ENCODE assay signal across 21 cellular contexts in the genomic region with DNA sequence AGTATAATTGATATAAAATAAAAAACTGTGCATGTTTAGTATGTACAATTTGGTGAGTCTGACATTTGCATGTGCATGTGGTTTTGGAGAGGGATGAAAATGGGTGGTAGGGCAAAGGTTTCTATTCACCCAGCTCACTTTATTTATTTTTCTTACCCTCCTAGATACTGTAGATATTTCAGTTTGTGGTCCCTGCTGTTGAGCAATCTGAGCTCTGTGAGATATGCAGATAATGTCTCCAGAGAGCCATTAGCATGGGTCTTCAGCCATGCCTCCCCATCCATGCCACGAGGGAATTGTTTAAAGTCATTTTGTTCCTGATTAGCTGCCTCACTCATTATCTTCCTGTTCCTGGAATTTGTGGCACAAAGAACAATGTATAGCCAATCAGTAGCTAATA. TPM values are rescaled to one million over a fixed set of nuclear protein-coding genes. Genes with fewer than 3 reads are reported as not detected.
DNase-seq lines count a peak whose midpoint lies in the region; FAIRE-seq and TF ChIP-seq lines count a peak whose summit lies in the region.
"Had no signal": no experiment of that assay in that cellular context is flagged by ENCODE, and none has a peak within 500 bp of the region (broad histone marks: within the 10 kb centered on the region; RNA-seq: fewer than 3 reads in every experiment).

No MANE protein-coding gene starts in this region.

- H3K4me2 ChIP-seq in mammary epithelial cell (ENCODE audit: insufficient read depth, low read depth, low read length) (no peak overlapping the region), smooth muscle cell (peak overlapping the region; percentile 53)

- H3K4me1 ChIP-seq in mammary epithelial cell (ENCODE audit: insufficient read depth, low read length) (peaks cover 8% of the 10 kb centered on the region), smooth muscle cell (ENCODE audit: low read depth) (peaks cover 8% of the 10 kb centered on the region)
- H3K4me1 ChIP-seq: foreskin keratinocyte, Peyer's patch had no signal

- H3K9ac ChIP-seq in mammary epithelial cell (ENCODE audit: insufficient read depth, low read length) (no peak overlapping the region), smooth muscle cell (ENCODE audit: low read depth) (no peak overlapping the region)

- no peaks in the 10 kb centered on the region for H3K36me3 Mint-ChIP-seq in MCF 10A (ENCODE audit: insufficient read depth, unreplicated experiment)
- H3K36me3 Mint-ChIP-seq in activated T-helper 1 cell treated with anti-CD3 and anti-CD28 coated beads, Interleukin-12 subunit alpha, Interleukin-12 subunit beta, Interleukin-2, Interleukin-4 antibody, amounts not matched to agents 30 ng/mL and 10 ng/mL and 1 ng/mL, durations not matched to agents 14 hours and 24 hours and 36 hours (ENCODE audit: low read depth), result no peaks in the 10 kb centered on the region
- H3K36me3 Mint-ChIP-seq: activated naive CD4-positive, alpha-beta T cell treated with anti-CD3 and anti-CD28 coated beads, Interleukin-2, amount 50 U/mL, for 72 hours; CD4-positive, alpha-beta memory T cell had no signal

- no peak overlapping the region for H2AFZ ChIP-seq in mammary epithelial cell (ENCODE audit: low read depth, low read length)
- H2AFZ ChIP-seq in smooth muscle cell (ENCODE audit: low read depth), result no peak overlapping the region

- dilution Hi-C loops in mammary epithelial cell (cut with HindIII; ENCODE audit: low sequenced_read_pairs), result no loop called here

- H3K4me3 ChIP-seq in mammary epithelial cell (replicated peaks in 1 of 3; ENCODE audit: insufficient read depth in 1 of 3, low read depth in 2 of 3, low read length in 3 of 3) (no peak overlapping the region), smooth muscle cell (no peak overlapping the region)
- H3K4me3 ChIP-seq: Peyer's patch had no signal

- in situ Hi-C loops in mammary epithelial cell (cut with MboI; ENCODE audit: low sequenced_read_pairs in 2 of 2), result no loop called here

- H3K9me3 Mint-ChIP-seq in MCF 10A (ENCODE audit: unreplicated experiment), result no peaks in the 10 kb centered on the region
- no peaks in the 10 kb centered on the region for H3K9me3 Mint-ChIP-seq in activated T-helper 1 cell treated with anti-CD3 and anti-CD28 coated beads, Interleukin-12 subunit alpha, Interleukin-12 subunit beta, Interleukin-2, Interleukin-4 antibody, amounts not matched to agents 30 ng/mL and 10 ng/mL and 1 ng/mL, durations not matched to agents 14 hours and 24 hours and 36 hours
- H3K9me3 Mint-ChIP-seq: activated CD4-positive, alpha-beta memory T cell treated with anti-CD3 and anti-CD28 coated beads, Interleukin-2, amount 10 ng/mL, durations not matched to agents 7 days and 5 days; activated naive CD4-positive, alpha-beta T cell treated with anti-CD3 and anti-CD28 coated beads, Interleukin-2, amount 50 U/mL, for 72 hours; activated T-cell treated with anti-CD3 and anti-CD28 coated beads, Interleukin-2, amount 50 U/mL, for 24 hours had no signal

- H4K20me1 ChIP-seq in mammary epithelial cell (ENCODE audit: insufficient read depth, low read length), result no peaks in the 10 kb centered on the region
- no peaks in the 10 kb centered on the region for H4K20me1 ChIP-seq in smooth muscle cell (ENCODE audit: low read depth)

- no peaks in the 10 kb centered on the region for H3K36me3 ChIP-seq in mammary epithelial cell (ENCODE audit: insufficient read depth, low read length)
- no peaks in the 10 kb centered on the region for H3K36me3 ChIP-seq in smooth muscle cell (ENCODE audit: low read depth)
- H3K36me3 ChIP-seq: Peyer's patch, WERI-Rb-1 had no signal

- H3K27me3 Mint-ChIP-seq in MCF 10A (ENCODE audit: insufficient read depth, unreplicated experiment), result no peaks in the 10 kb centered on the region
- H3K27me3 Mint-ChIP-seq in activated T-helper 1 cell treated with anti-CD3 and anti-CD28 coated beads, Interleukin-12 subunit alpha, Interleukin-12 subunit beta, Interleukin-2, Interleukin-4 antibody, amounts not matched to agents 30 ng/mL and 10 ng/mL and 1 ng/mL, durations not matched to agents 14 hours and 24 hours and 36 hours (ENCODE audit: insufficient read depth), result peaks cover 6% of the 10 kb centered on the region

- BruUV-seq in mammary epithelial cell (replicated peaks; lab: Mats Ljungman, UMichigan), result no TSS peak
- no TSS peak for BruUV-seq in MCF 10A (replicated peaks; lab: Mats Ljungman, UMichigan)

- CTCF ChIA-PET in mammary epithelial cell (lab: Charles Lee; ENCODE audit: low non-redundant PET), result no interaction called here
- CTCF ChIA-PET in MCF 10A (lab: Yijun Ruan, JAX), result interaction anchor here (0.6 to 0.7 kb wide), 3 partner anchors 23 to 80 kb away, joined by 3 to 4 read pairs (median 3); no protein-coding TSS in a partner anchor

- no peak overlapping the region for H3K27ac ChIP-seq in mammary epithelial cell (ENCODE audit: insufficient read depth, low read depth, low read length)
- H3K27ac ChIP-seq in smooth muscle cell (ENCODE audit: low read depth), result peak overlapping the region; percentile 12
- H3K27ac ChIP-seq: foreskin keratinocyte, HL-60, Peyer's patch, WERI-Rb-1 had no signal

- 100% methylated on average over 1 of the region's 1 CpG for WGBS in mammary epithelial cell (ENCODE audit: low coverage, missing lambda C conversion rate)
- 24% methylated on average over 1 of the region's 1 CpG for WGBS in smooth muscle cell (ENCODE audit: low lambda C conversion rate)

- H3K79me2 ChIP-seq in mammary epithelial cell (ENCODE audit: insufficient read depth, low read length) (no peaks in the 10 kb centered on the region), smooth muscle cell (ENCODE audit: low read depth) (no peaks in the 10 kb centered on the region)

- no peak for TF ChIP-seq CTCF in mammary epithelial cell (conservative IDR thresholded peaks at IDR 0.05 in 1 of 2, IDR thresholded peaks at IDR 0.05 in 1 of 2; ENCODE audit: extremely low read depth in 1 of 2, insufficient read depth in 1 of 2, low read depth in 1 of 2, low read length in 2 of 2)
- no peak for TF ChIP-seq CTCF in MCF 10A (IDR thresholded peaks at IDR 0.05; ENCODE audit: unreplicated experiment)
- no peak for TF ChIP-seq CTCF in smooth muscle cell (IDR thresholded peaks at IDR 0.05; ENCODE audit: borderline replicate concordance, insufficient read depth, poor library complexity, severe bottlenecking)

- no peak overlapping the region for H3K27ac Mint-ChIP-seq in MCF 10A (ENCODE audit: low read depth, unreplicated experiment)
- no peak overlapping the region for H3K27ac Mint-ChIP-seq in activated T-helper 1 cell treated with anti-CD3 and anti-CD28 coated beads, Interleukin-12 subunit alpha, Interleukin-12 subunit beta, Interleukin-2, Interleukin-4 antibody, amounts not matched to agents 30 ng/mL and 10 ng/mL and 1 ng/mL, durations not matched to agents 14 hours and 24 hours and 36 hours
- H3K27ac Mint-ChIP-seq: activated CD4-positive, alpha-beta memory T cell treated with anti-CD3 and anti-CD28 coated beads, Interleukin-2, amount 10 ng/mL, durations not matched to agents 7 days and 5 days; activated naive CD4-positive, alpha-beta T cell treated with anti-CD3 and anti-CD28 coated beads, Interleukin-2, amount 50 U/mL, for 72 hours; activated T-cell treated with anti-CD3 and anti-CD28 coated beads, Interleukin-2, amount 50 U/mL, for 24 hours; CD4-positive, alpha-beta memory T cell had no signal

- no peaks in the 10 kb centered on the region for H3K27me3 ChIP-seq in mammary epithelial cell (ENCODE audit: insufficient read depth, low read length)
- no peaks in the 10 kb centered on the region for H3K27me3 ChIP-seq in smooth muscle cell (ENCODE audit: low read depth)
- H3K27me3 ChIP-seq: foreskin keratinocyte, Peyer's patch had no signal

- no peak for FAIRE-seq in urothelium cell line (lab: Jason Lieb, UNC)

- peak; percentile 9 for DNase-seq in mammary epithelial cell
- DNase-seq in MCF 10A (ENCODE audit: unreplicated experiment), result no peak
- peak; percentile 27 for DNase-seq in SK-N-DZ (ENCODE audit: low spot score)
- DNase-seq in fibroblast of gingiva (ENCODE audit: low read depth), result peak; percentile 75
- no peak for DNase-seq in smooth muscle cell (lab: John Stamatoyannopoulos, UW; ENCODE audit: unreplicated experiment)
- DNase-seq in activated T-helper 1 cell treated with anti-CD3 and anti-CD28 coated beads, Interleukin-12 subunit alpha, Interleukin-12 subunit beta, Interleukin-2, Interleukin-4 antibody, amounts not matched to agents 30 ng/mL and 10 ng/mL and 1 ng/mL, durations not matched to agents 14 hours and 24 hours and 36 hours (ENCODE audit: low spot score), result no peak
- no peak for DNase-seq in midbrain (lab: John Stamatoyannopoulos, UW)
- DNase-seq in urothelium cell line (ENCODE audit: low spot score), result no peak
- DNase-seq: activated CD4-positive, alpha-beta memory T cell treated with anti-CD3 and anti-CD28 coated beads, Interleukin-2, amount 10 ng/mL, durations not matched to agents 7 days and 5 days; activated T-cell treated with anti-CD3 and anti-CD28 coated beads, Interleukin-2, amount 50 U/mL, for 24 hours; CD4-positive, alpha-beta memory T cell; DMS79; foreskin keratinocyte; H7; Kasumi-1; NCI-H2029 treated with DMSO at 0.1 percent for 48 hours; NCI-H774; Peyer's patch; WERI-Rb-1 had no signal

- H3K9me3 ChIP-seq in mammary epithelial cell (replicated peaks; ENCODE audit: insufficient read depth, low read length), result no peaks in the 10 kb centered on the region
- H3K9me3 ChIP-seq in smooth muscle cell (replicated peaks; ENCODE audit: low read depth), result no peaks in the 10 kb centered on the region
- H3K9me3 ChIP-seq: Peyer's patch had no signal

- H3F3A ChIP-seq in smooth muscle cell (ENCODE audit: low read depth), result no peaks in the 10 kb centered on the region

- no peak overlapping the region for H3K4me3 Mint-ChIP-seq in MCF 10A (ENCODE audit: unreplicated experiment)
- no peak overlapping the region for H3K4me3 Mint-ChIP-seq in activated T-helper 1 cell treated with anti-CD3 and anti-CD28 coated beads, Interleukin-12 subunit alpha, Interleukin-12 subunit beta, Interleukin-2, Interleukin-4 antibody, amounts not matched to agents 30 ng/mL and 10 ng/mL and 1 ng/mL, durations not matched to agents 14 hours and 24 hours and 36 hours
- H3K4me3 Mint-ChIP-seq: activated CD4-positive, alpha-beta memory T cell treated with anti-CD3 and anti-CD28 coated beads, Interleukin-2, amount 10 ng/mL, durations not matched to agents 7 days and 5 days; activated T-cell treated with anti-CD3 and anti-CD28 coated beads, Interleukin-2, amount 50 U/mL, for 24 hours; CD4-positive, alpha-beta memory T cell had no signal

- intact Hi-C loops in mammary epithelial cell (cut with micrococcal nuclease) (no loop called here), MCF 10A (cut with micrococcal nuclease) (no loop called here)
- intact Hi-C loops in activated T-helper 1 cell treated with anti-CD3 and anti-CD28 coated beads, Interleukin-12 subunit alpha, Interleukin-12 subunit beta, Interleukin-2, Interleukin-4 antibody, amounts not matched to agents 30 ng/mL and 10 ng/mL and 1 ng/mL, durations not matched to agents 14 hours and 24 hours and 36 hours (cut with micrococcal nuclease), result no loop called here

- POLR2A ChIA-PET in MCF 10A (lab: Yijun Ruan, JAX), result interaction anchor here (0.6 kb wide), 1 partner anchor 138 kb away, joined by 3 read pairs; no protein-coding TSS in a partner anchor

- no peaks in the 10 kb centered on the region for H3K4me1 Mint-ChIP-seq in MCF 10A (ENCODE audit: insufficient read depth, unreplicated experiment)
- no peaks in the 10 kb centered on the region for H3K4me1 Mint-ChIP-seq in activated T-helper 1 cell treated with anti-CD3 and anti-CD28 coated beads, Interleukin-12 subunit alpha, Interleukin-12 subunit beta, Interleukin-2, Interleukin-4 antibody, amounts not matched to agents 30 ng/mL and 10 ng/mL and 1 ng/mL, durations not matched to agents 14 hours and 24 hours and 36 hours (ENCODE audit: low read depth)
- H3K4me1 Mint-ChIP-seq: activated CD4-positive, alpha-beta memory T cell treated with anti-CD3 and anti-CD28 coated beads, Interleukin-2, amount 10 ng/mL, durations not matched to agents 7 days and 5 days; CD4-positive, alpha-beta memory T cell had no signal

RNA-seq across cellular contexts. Expression of a gene that starts 44.4 kb away (rescaled TPM):
- total RNA-seq in mammary epithelial cell (10 to 100 TPM in 1 of 2 donors, 1 to 10 TPM in 1; 5.1 to 18.2 TPM), MCF 10A (2022) (3.0 and 3.6 TPM in 2 replicates), smooth muscle cell (10.2 and 10.8 TPM in 2 replicates)
- polyA plus RNA-seq in mammary epithelial cell (6.5 TPM), smooth muscle cell (4.1 and 4.2 TPM in 2 replicates)
- 33.7 TPM for polyA minus RNA-seq in mammary epithelial cell
- 52.4 and 55.7 TPM in 2 replicates for polyA plus RNA-seq in SK-N-DZ (2014; cell fraction: cytosol; rRNA removed)
- polyA plus RNA-seq in SK-N-DZ (2014; cell fraction: nucleus; rRNA removed), result 25.1 and 29.9 TPM in 2 replicates
- total RNA-seq in activated T-helper 1 cell treated with anti-CD3 and anti-CD28 coated beads, Interleukin-12 subunit alpha, Interleukin-12 subunit beta, Interleukin-2, Interleukin-4 antibody, amounts not matched to agents 30 ng/mL and 10 ng/mL and 1 ng/mL, durations not matched to agents 14 hours and 24 hours and 36 hours, result 2.4 and 2.6 TPM in 2 replicates

Comparison
In these comparisons a context has a peak if more than half of its experiments do, and no peak if none do; other contexts are left out.
1. DNase-seq: peak in mammary epithelial cell (single experiment), SK-N-DZ (single experiment) and fibroblast of gingiva (single experiment); none in MCF 10A (single experiment), smooth muscle cell (single experiment), activated T-helper 1 cell treated with anti-CD3 and anti-CD28 coated beads, Interleukin-12 subunit alpha, Interleukin-12 subunit beta, Interleukin-2, Interleukin-4 antibody, amounts not matched to agents 30 ng/mL and 10 ng/mL and 1 ng/mL, durations not matched to agents 14 hours and 24 hours and 36 hours (single experiment), midbrain (single experiment) and urothelium cell line (single experiment).